Comparison of ENCODE assay signal across 21 cellular contexts in the genomic region with DNA sequence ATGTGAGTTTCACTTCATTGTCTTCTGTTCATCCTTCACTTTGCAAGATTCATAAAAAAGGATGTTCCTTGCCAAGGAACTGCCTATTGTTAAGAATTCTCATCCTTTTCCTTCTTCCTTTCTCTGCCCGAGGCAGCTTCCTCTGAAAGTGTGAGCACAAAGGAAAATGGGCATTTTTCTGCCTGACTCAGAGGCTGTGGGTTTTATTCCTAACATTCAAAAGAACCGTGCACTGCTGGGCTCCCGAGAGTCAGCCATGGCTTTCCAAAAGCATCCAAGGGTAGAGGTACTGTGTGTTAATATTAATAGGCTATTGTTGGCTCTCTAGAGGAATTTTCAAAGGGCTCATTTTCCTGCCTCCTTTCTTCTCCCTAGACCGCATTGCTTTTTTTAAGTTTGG.
DNase-seq lines count a peak whose midpoint lies in the region; ATAC-seq and TF ChIP-seq lines count a peak whose summit lies in the region.
"Had no signal": no experiment of that assay in that cellular context is flagged by ENCODE, and none has a peak within 500 bp of the region (broad histone marks: within the 10 kb centered on the region; RNA-seq: fewer than 3 reads in every experiment).

No MANE protein-coding gene starts in this region.

- H3K9me3 ChIP-seq in OCI-LY7 (ENCODE audit: low read length) = no peaks in the 10 kb centered on the region
- H3K9me3 ChIP-seq: BE2C had no signal

- H3K4me1 ChIP-seq in mesendoderm (ENCODE audit: control insufficient read depth, low read depth, low read length) (peaks cover 6% of the 10 kb centered on the region), OCI-LY7 (ENCODE audit: insufficient read depth, low read length, poor library complexity, severe bottlenecking) (no peaks in the 10 kb centered on the region)
- H3K4me1 ChIP-seq: BE2C had no signal

- no peaks in the 10 kb centered on the region for H3K79me2 ChIP-seq in mesendoderm (ENCODE audit: control insufficient read depth, insufficient read depth, low read length)
- no peaks in the 10 kb centered on the region for H3K79me2 ChIP-seq in OCI-LY7 (ENCODE audit: insufficient read depth, low read depth, low read length)

- peaks cover 17% of the 10 kb centered on the region for H3K4me1 Mint-ChIP-seq in chondrocyte (ENCODE audit: low read depth)

- no peak overlapping the region for H3K4me3 Mint-ChIP-seq in chondrocyte (ENCODE audit: unreplicated experiment)
- H3K4me3 Mint-ChIP-seq: CD4-positive, CD25-positive, alpha-beta regulatory T cell had no signal

- H3K9me3 Mint-ChIP-seq in chondrocyte (ENCODE audit: low read depth) = peaks cover 6% of the 10 kb centered on the region

- no peak overlapping the region for H3K27ac ChIP-seq in mesendoderm (ENCODE audit: low read depth, low read length)
- no peak overlapping the region for H3K27ac ChIP-seq in OCI-LY7 (ENCODE audit: low read depth, low read length, poor library complexity, severe bottlenecking)
- H3K27ac ChIP-seq: GM23248 had no signal

- no peaks in the 10 kb centered on the region for H3K27me3 ChIP-seq in mesendoderm (ENCODE audit: insufficient read depth, low read length, poor library complexity)
- H3K27me3 ChIP-seq: BE2C had no signal

- H2AK5ac ChIP-seq in mesendoderm (ENCODE audit: low read length) = peak overlapping the region; percentile 54

- H3K4me2 ChIP-seq in mesendoderm (ENCODE audit: low read length) = no peak overlapping the region
- H3K4me2 ChIP-seq in OCI-LY7 (ENCODE audit: low read length) = no peak overlapping the region

- peak; percentile 42 for DNase-seq in ELR (ENCODE audit: low read depth)
- peak; percentile 83 for DNase-seq in RPMI7951 (ENCODE audit: low read depth)
- DNase-seq in dermis blood vessel endothelial cell = peak; percentile 12
- DNase-seq in mesendoderm = no peak
- DNase-seq in OCI-LY7 (ENCODE audit: low spot score) = no peak
- DNase-seq in chondrocyte (ENCODE audit: low spot score) = no peak
- DNase-seq: BE2C; CD4-positive, CD25-positive, alpha-beta regulatory T cell; COR-L47; DMS 273 treated with DMSO at 0.1 percent for 48 hours; DND-41; GDM1; GM23248; NCI-H1436; NCI-H1930; NCI-H226; NCI-H524; NCI-H82 had no signal

- H3K9me2 ChIP-seq in OCI-LY7 (ENCODE audit: insufficient read depth, low read length) = no peaks in the 10 kb centered on the region

- H3K56ac ChIP-seq in mesendoderm (ENCODE audit: low read length) = peak overlapping the region; percentile 17

- CTCF ChIA-PET in OCI-LY7 (lab: Charles Lee; ENCODE audit: unreplicated experiment) = no interaction called here

- H3K9ac ChIP-seq in mesendoderm (ENCODE audit: low read length) = no peak overlapping the region
- H3K9ac ChIP-seq: GM23248 had no signal

- no peak for TF ChIP-seq CTCF in OCI-LY7 (conservative IDR thresholded peaks at IDR 0.05; ENCODE audit: low read length)
- TF ChIP-seq CTCF in chondrocyte (IDR thresholded peaks at IDR 0.05) = no peak

- no peak overlapping the region for H3K23ac ChIP-seq in mesendoderm (ENCODE audit: low read length)

- no peaks in the 10 kb centered on the region for H3K36me3 Mint-ChIP-seq in chondrocyte (ENCODE audit: low read depth)
- H3K36me3 Mint-ChIP-seq: CD4-positive, CD25-positive, alpha-beta regulatory T cell had no signal

- peak overlapping the region; percentile 90 for H2BK5ac ChIP-seq in mesendoderm (ENCODE audit: low read length)

- WGBS in mesendoderm (ENCODE audit: extremely low coverage, insufficient coverage, low lambda C conversion rate) = no CpG with 5 or more reads among the region's 4 CpGs

- no peak overlapping the region for H3K27ac Mint-ChIP-seq in chondrocyte (ENCODE audit: unreplicated experiment)
- H3K27ac Mint-ChIP-seq: CD4-positive, CD25-positive, alpha-beta regulatory T cell had no signal

- no peak overlapping the region for H2BK15ac ChIP-seq in mesendoderm (replicated peaks; ENCODE audit: low read depth)

- H2AFZ ChIP-seq in OCI-LY7 (ENCODE audit: low read length) = no peak overlapping the region
- H2AFZ ChIP-seq: GM23248 had no signal

- ATAC-seq in HG02973 (IDR thresholded peaks at IDR 0.05; ENCODE audit: unreplicated experiment) = no peak
- ATAC-seq: HCT116, K562 had no signal

- intact Hi-C loops in OCI-LY7 (cut with micrococcal nuclease; ENCODE audit: unreplicated experiment) = no loop called here

- H4K20me1 ChIP-seq in OCI-LY7 (ENCODE audit: insufficient read depth, low read length) = no peaks in the 10 kb centered on the region

- H2BK120ac ChIP-seq in mesendoderm (ENCODE audit: low read depth, low read length) = peak overlapping the region; percentile 34

- H4K8ac ChIP-seq in mesendoderm (ENCODE audit: low read depth, low read length) = no peak overlapping the region

- no peaks in the 10 kb centered on the region for H3K79me1 ChIP-seq in mesendoderm (ENCODE audit: low read length)

- no TSS peak for BruUV-seq in OCI-LY7 (replicated peaks; lab: Mats Ljungman, UMichigan)

- POLR2A ChIA-PET in OCI-LY7 (lab: Charles Lee) = interaction anchor here (0.6 kb wide), 1 partner anchor 112 kb away, joined by 3 read pairs; no protein-coding TSS in a partner anchor

- peak overlapping the region; percentile 14 for H4K5ac ChIP-seq in mesendoderm (ENCODE audit: low read length)

- H3K4me3 ChIP-seq in mesendoderm (ENCODE audit: low read length) (no peak overlapping the region), OCI-LY7 (ENCODE audit: low read depth, low read length, poor library complexity, severe bottlenecking) (no peak overlapping the region)
- H3K4me3 ChIP-seq: GM23248, K562 had no signal

- H3K18ac ChIP-seq in mesendoderm (ENCODE audit: low read length) = peak overlapping the region; percentile 71

- no peaks in the 10 kb centered on the region for H3K36me3 ChIP-seq in mesendoderm (ENCODE audit: control insufficient read depth, insufficient read depth, low read length)
- H3K36me3 ChIP-seq in OCI-LY7 (ENCODE audit: insufficient read depth, low read length) = no peaks in the 10 kb centered on the region
- H3K36me3 ChIP-seq: BE2C had no signal

- peaks cover 16% of the 10 kb centered on the region for H3K27me3 Mint-ChIP-seq in chondrocyte (ENCODE audit: low read depth)

- no peak overlapping the region for H3K4ac ChIP-seq in mesendoderm (ENCODE audit: low read depth, low read length)

Comparison
In these comparisons a context has a peak if more than half of its experiments do, and no peak if none do; other contexts are left out.
1. DNase-seq: peak in ELR (single experiment), RPMI7951 (single experiment) and dermis blood vessel endothelial cell (single experiment); none in mesendoderm (single experiment), OCI-LY7 (single experiment) and chondrocyte (single experiment).